25 cellular contexts compared by ENCODE assay signal in genomic region chr3:185583925-185584324, GRCh38. TPM values are rescaled to one million over a fixed set of nuclear protein-coding genes. Genes with fewer than 3 reads are reported as not detected.
A peak's percentile ranks its signal among the peaks of the same experiment; 100 is the strongest.
DNase-seq lines count a peak whose midpoint lies in the region; ATAC-seq and TF ChIP-seq lines count a peak whose summit lies in the region.
"Had no signal": no experiment of that assay in that cellular context is flagged by ENCODE, and none has a peak within 500 bp of the region (broad histone marks: within the 10 kb centered on the region; RNA-seq: fewer than 3 reads in every experiment).

No MANE protein-coding gene starts in this region.

- H3K9me2 ChIP-seq in MM.1S (replicated peaks; ENCODE audit: insufficient read depth, low read length): no peaks in the 10 kb centered on the region

- no peak overlapping the region for H3K4me2 ChIP-seq in MM.1S (ENCODE audit: low read depth, low read length)

- no peaks in the 10 kb centered on the region for H3K9me3 Mint-ChIP-seq in CD4-positive, alpha-beta T cell
- H3K9me3 Mint-ChIP-seq: activated B cell treated with CpG ODN at 0.5 μM for 24 hours; HFFc6; stimulated activated naive CD8-positive, alpha-beta T cell treated with anti-CD3 and anti-CD28 coated beads, Interleukin-15, Interleukin-2, amounts not matched to agents 100 ng/mL and 50 ng/mL, for 24 hours had no signal

- H3K9me3 ChIP-seq in CD4-positive, alpha-beta T cell (ENCODE audit: control insufficient read depth, low read length): no peaks in the 10 kb centered on the region
- H3K9me3 ChIP-seq in ES-I3 (ENCODE audit: control insufficient read depth, insufficient read depth, low read length) (no peaks in the 10 kb centered on the region), NT2/D1 (ENCODE audit: insufficient read depth, low read length) (no peaks in the 10 kb centered on the region), iPS-18c (ENCODE audit: control insufficient read depth, insufficient read depth, low read length) (no peaks in the 10 kb centered on the region), MM.1S (replicated peaks; ENCODE audit: insufficient read depth, low read length) (no peaks in the 10 kb centered on the region)
- H3K9me3 ChIP-seq: mucosa of descending colon, neutrophil had no signal

- H3K79me2 ChIP-seq in MM.1S (ENCODE audit: low read length): peaks cover 23% of the 10 kb centered on the region

- CTCF ChIA-PET in CD4-positive, alpha-beta T cell (lab: Charles Lee): no interaction called here

- H3K27ac Mint-ChIP-seq in CD4-positive, alpha-beta T cell: peak overlapping the region; percentile 49
- H3K27ac Mint-ChIP-seq: activated B cell treated with CpG ODN at 0.5 μM for 24 hours, HFFc6 had no signal

- no peaks in the 10 kb centered on the region for H4K20me1 ChIP-seq in MM.1S (ENCODE audit: insufficient read depth, low read length)

- H3K9ac ChIP-seq in ES-I3 (ENCODE audit: low read depth, low read length) (peak overlapping the region; percentile 60; the same call in 1 of the 2 replicates), NT2/D1 (ENCODE audit: insufficient read length, low read depth) (peak overlapping the region; percentile 43), MM.1S (ENCODE audit: low read length) (no peak overlapping the region)

- ATAC-seq in CD4-positive, alpha-beta T cell (ENCODE audit: poor library complexity): no peak
- ATAC-seq: mucosa of descending colon had no signal

- H3K27ac ChIP-seq in CD4-positive, alpha-beta T cell (ENCODE audit: low read depth, low read length): no peak overlapping the region
- no peak overlapping the region for H3K27ac ChIP-seq in MM.1S (ENCODE audit: low read length)
- H3K27ac ChIP-seq: C4-2B, epithelial cell of prostate, neutrophil had no signal

- peaks cover 17% of the 10 kb centered on the region for H3K36me3 Mint-ChIP-seq in CD4-positive, alpha-beta T cell (ENCODE audit: low read depth)

- intact Hi-C loops in CD4-positive, alpha-beta T cell (cut with DNase I, micrococcal nuclease): loop anchor here in 1 of 2 experiments (2.0 to 10.0 kb wide), 6 partner anchors 85 to 1699 kb away; partner anchors contain the start of genes ABCC5, PARL, RPL39L and TMEM41A

- peak overlapping the region; percentile 90 for H3K4me3 ChIP-seq in NT2/D1 (ENCODE audit: insufficient read length, low read depth)
- H3K4me3 ChIP-seq in iPS-18c (ENCODE audit: insufficient read depth, low read depth, low read length): peak overlapping the region; percentile 82; the same call in 1 of the 2 replicates
- no peak overlapping the region for H3K4me3 ChIP-seq in MM.1S (ENCODE audit: low read length)
- H3K4me3 ChIP-seq: mucosa of descending colon had no signal

- H2AFZ ChIP-seq in MM.1S (ENCODE audit: low read length): no peak overlapping the region

- H3K4me1 ChIP-seq in ES-I3 (ENCODE audit: insufficient read depth, low read length) (no peaks in the 10 kb centered on the region), NT2/D1 (ENCODE audit: insufficient read depth, insufficient read length) (peaks cover 3% of the 10 kb centered on the region), MM.1S (ENCODE audit: low read length) (peaks cover 17% of the 10 kb centered on the region)

- H3K27me3 Mint-ChIP-seq in CD4-positive, alpha-beta T cell: no peaks in the 10 kb centered on the region
- H3K27me3 Mint-ChIP-seq: activated B cell treated with CpG ODN at 0.5 μM for 24 hours; stimulated activated naive CD8-positive, alpha-beta T cell treated with anti-CD3 and anti-CD28 coated beads, Interleukin-15, Interleukin-2, amounts not matched to agents 100 ng/mL and 50 ng/mL, for 24 hours had no signal

- H3K4me1 Mint-ChIP-seq in CD4-positive, alpha-beta T cell (ENCODE audit: low read depth): peaks cover 22% of the 10 kb centered on the region

- no peak for DNase-seq in CD4-positive, alpha-beta T cell
- DNase-seq in NT2/D1 (ENCODE audit: low read depth, low spot score) (peak; percentile 40), MM.1S (no peak), epidermal melanocyte (ENCODE audit: insufficient read length, low spot score) (no peak), AG08396 (ENCODE audit: low spot score) (no peak)
- DNase-seq: activated B cell treated with CpG ODN at 0.5 μM for 24 hours; activated CD4-positive, alpha-beta memory T cell treated with anti-CD3 and anti-CD28 coated beads for 36 hours; activated CD8-positive, alpha-beta memory T cell treated with anti-CD3 and anti-CD28 coated beads, Interleukin-2, amount 50 U/mL, for 48 hours; activated effector memory CD4-positive, alpha-beta T cell treated with Interleukin-2 at 50 U/mL for 16 hours; head of caudate nucleus; HFFc6; islet precursor cell; Karpas-422; MV-4-11; NCI-H146; NCI-H2171; NCI-H774 had no signal

- H3F3A ChIP-seq in MM.1S (ENCODE audit: insufficient read depth, low read length): peaks cover 7% of the 10 kb centered on the region; the same call in 1 of the 2 replicates

- POLR2A ChIA-PET in CD4-positive, alpha-beta T cell (lab: Charles Lee): interaction anchor here (0.8 kb wide), 1 partner anchor 8 kb away, joined by 3 read pairs; no protein-coding TSS in a partner anchor

- no peak for TF ChIP-seq CTCF in CD4-positive, alpha-beta T cell (IDR thresholded peaks at IDR 0.05)
- no peak for TF ChIP-seq CTCF in MM.1S (IDR thresholded peaks at IDR 0.05; ENCODE audit: low read length)

- no peaks in the 10 kb centered on the region for H3K27me3 ChIP-seq in CD4-positive, alpha-beta T cell (ENCODE audit: control insufficient read depth, insufficient read depth, low read length)
- H3K27me3 ChIP-seq in NT2/D1 (ENCODE audit: insufficient read depth, insufficient read length): no peaks in the 10 kb centered on the region
- H3K27me3 ChIP-seq in MM.1S (replicated peaks; ENCODE audit: insufficient read depth, low read length): no peaks in the 10 kb centered on the region
- H3K27me3 ChIP-seq: neutrophil had no signal

- H3K36me3 ChIP-seq in ES-I3 (ENCODE audit: insufficient read depth, low read length): no peaks in the 10 kb centered on the region
- no peaks in the 10 kb centered on the region for H3K36me3 ChIP-seq in NT2/D1 (ENCODE audit: insufficient read depth, insufficient read length, low read length)
- no peaks in the 10 kb centered on the region for H3K36me3 ChIP-seq in MM.1S (replicated peaks; ENCODE audit: insufficient read depth, low read length)
- H3K36me3 ChIP-seq: neutrophil had no signal

- no peak overlapping the region for H3K4me3 Mint-ChIP-seq in CD4-positive, alpha-beta T cell
- H3K4me3 Mint-ChIP-seq: activated B cell treated with CpG ODN at 0.5 μM for 24 hours; activated CD4-positive, alpha-beta memory T cell treated with anti-CD3 and anti-CD28 coated beads for 36 hours; HFFc6 had no signal

RNA-seq across cellular contexts. Expression of gene SENP2, which starts 2.2 kb away (rescaled TPM):
- 10 to 100 TPM; 61.1 to 61.2 TPM for total RNA-seq in CD4-positive, alpha-beta T cell

RNA-seq across cellular contexts. Expression of gene LIPH, which starts 31.5 kb away (rescaled TPM):
- not detected for total RNA-seq in CD4-positive, alpha-beta T cell
- total RNA-seq: activated B cell treated with CpG ODN at 0.5 μM for 24 hours; activated CD4-positive, alpha-beta memory T cell treated with anti-CD3 and anti-CD28 coated beads for 36 hours; cerebellum had no signal
